Comparison of ENCODE assay signal across 25 cellular contexts in the genomic region with DNA sequence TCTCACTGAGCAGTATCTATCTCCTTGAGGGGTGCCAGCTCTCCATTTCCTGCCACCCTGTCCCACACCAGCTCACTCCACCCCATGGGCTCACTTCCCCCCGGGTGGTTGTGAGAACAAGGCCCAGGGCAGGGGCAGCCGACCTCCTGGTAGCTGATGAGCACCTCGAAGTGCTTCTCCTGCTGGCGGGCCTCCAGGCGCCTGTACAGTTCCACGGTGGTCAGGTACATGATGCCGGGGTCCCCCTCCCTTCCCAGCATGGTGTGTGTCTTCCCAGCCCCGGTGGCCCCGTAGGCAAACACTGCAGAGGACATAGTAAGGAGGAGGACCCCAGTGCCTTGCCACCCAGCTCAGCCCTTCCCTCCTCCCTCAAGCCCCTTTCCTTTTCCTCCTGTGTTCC. TPM values are rescaled to one million over a fixed set of nuclear protein-coding genes. Genes with fewer than 3 reads are reported as not detected.
DNase-seq lines count a peak whose midpoint lies in the region; ATAC-seq, FAIRE-seq and TF ChIP-seq lines count a peak whose summit lies in the region.
"Had no signal": no experiment of that assay in that cellular context is flagged by ENCODE, and none has a peak within 500 bp of the region (broad histone marks: within the 10 kb centered on the region; RNA-seq: fewer than 3 reads in every experiment).

No MANE protein-coding gene starts in this region.

- POLR2A ChIA-PET in MCF 10A (lab: Yijun Ruan, JAX) = no interaction called here

- CTCF ChIA-PET in MCF 10A (lab: Yijun Ruan, JAX) = interaction anchor here (0.5 to 1.9 kb wide), 2 partner anchors 15 to 116 kb away, joined by 3 to 5 read pairs; a partner anchor contains a TSS

- no peak overlapping the region for H3K4me3 ChIP-seq in endodermal cell (ENCODE audit: low read length)
- H3K4me3 ChIP-seq: SJCRH30 had no signal

- no peak for ATAC-seq in GM21367 (IDR thresholded peaks at IDR 0.05; ENCODE audit: unreplicated experiment)

- H3K4me1 ChIP-seq in endodermal cell (ENCODE audit: control insufficient read depth, insufficient read depth, low read length) = no peaks in the 10 kb centered on the region
- H3K4me1 ChIP-seq: SJCRH30 had no signal

- peaks cover 81% of the 10 kb centered on the region for H3K36me3 ChIP-seq in endodermal cell (ENCODE audit: control insufficient read depth, insufficient read depth, low read length)

- intact Hi-C loops in posterior vena cava (cut with DNase I) = no loop called here
- intact Hi-C loops in MCF 10A (cut with micrococcal nuclease) = no loop called here

- DNase-seq in T-helper 2 cell treated with Interferon-gamma antibody and Interleukin-4, amounts not matched to agents 5 μg/mL and 100 μg/mL, for 36 hours (ENCODE audit: low spot score) = no peak
- DNase-seq in T-helper 2 cell = no peak
- peak; percentile 0 for DNase-seq in D721Med (ENCODE audit: insufficient read length, low spot score)
- peak; percentile 49 for DNase-seq in endodermal cell
- peak; percentile 81 for DNase-seq in posterior vena cava (ENCODE audit: low spot score)
- DNase-seq in NCI-H2196 treated with DMSO at 0.1 percent for 48 hours (lab: John Stamatoyannopoulos, UW; ENCODE audit: unreplicated experiment) = no peak
- no peak for DNase-seq in MCF 10A (ENCODE audit: unreplicated experiment)
- DNase-seq: 8988T; Calu3; EL; GF-D8; KBM-7; NCI-H1092; NCI-H1436 treated with DMSO at 0.1 percent for 48 hours; NCI-H2029; NCI-H345; NCI-H524; NCI-H774; NK-92 treated with Interleukin-12 subunit alpha and Interleukin-12 subunit beta, amount 100 ng/mL, for 24 hours; SJCRH30 had no signal

- H3K4me1 Mint-ChIP-seq in T-helper 2 cell treated with Interferon-gamma antibody and Interleukin-4, amounts not matched to agents 5 μg/mL and 100 μg/mL, for 36 hours (ENCODE audit: low read depth) = peaks cover 13% of the 10 kb centered on the region
- H3K4me1 Mint-ChIP-seq in endodermal cell = peaks cover 9% of the 10 kb centered on the region
- peaks cover 3% of the 10 kb centered on the region for H3K4me1 Mint-ChIP-seq in MCF 10A (ENCODE audit: insufficient read depth, unreplicated experiment)
- H3K4me1 Mint-ChIP-seq: CD8-positive, alpha-beta memory T cell had no signal

- H3K27me3 ChIP-seq in endodermal cell (ENCODE audit: control insufficient read depth, insufficient read depth, low read length, poor library complexity, severe bottlenecking) = no peaks in the 10 kb centered on the region
- H3K27me3 ChIP-seq: SJCRH30 had no signal

- H3K9me3 Mint-ChIP-seq in T-helper 2 cell treated with Interferon-gamma antibody and Interleukin-4, amounts not matched to agents 5 μg/mL and 100 μg/mL, for 36 hours = no peaks in the 10 kb centered on the region
- H3K9me3 Mint-ChIP-seq in endodermal cell (peaks cover 3% of the 10 kb centered on the region), MCF 10A (ENCODE audit: unreplicated experiment) (no peaks in the 10 kb centered on the region)

- H3K27ac ChIP-seq in endodermal cell (ENCODE audit: low read depth, low read length) = no peak overlapping the region
- H3K27ac ChIP-seq: C4-2B, HL-60, SJCRH30 had no signal

- TF ChIP-seq CTCF in D721Med (IDR thresholded peaks at IDR 0.05; ENCODE audit: insufficient read depth, missing control alignments) (no peak), endodermal cell (conservative IDR thresholded peaks at IDR 0.05) (no peak), MCF 10A (IDR thresholded peaks at IDR 0.05; ENCODE audit: unreplicated experiment) (no peak)

- no peak for FAIRE-seq in D721Med (lab: Jason Lieb, UNC)

- H3K9me3 ChIP-seq in endodermal cell (ENCODE audit: control insufficient read depth, low read length) = peaks cover 7% of the 10 kb centered on the region
- H3K9me3 ChIP-seq: SJCRH30 had no signal

- no peak overlapping the region for H3K4me3 Mint-ChIP-seq in T-helper 2 cell treated with Interferon-gamma antibody and Interleukin-4, amounts not matched to agents 5 μg/mL and 100 μg/mL, for 36 hours
- H3K4me3 Mint-ChIP-seq in endodermal cell (no peak overlapping the region), MCF 10A (ENCODE audit: unreplicated experiment) (no peak overlapping the region)
- H3K4me3 Mint-ChIP-seq: CD8-positive, alpha-beta memory T cell had no signal

- no peaks in the 10 kb centered on the region for H3K27me3 Mint-ChIP-seq in T-helper 2 cell treated with Interferon-gamma antibody and Interleukin-4, amounts not matched to agents 5 μg/mL and 100 μg/mL, for 36 hours (ENCODE audit: low read depth)
- H3K27me3 Mint-ChIP-seq in endodermal cell (ENCODE audit: insufficient read depth) (no peaks in the 10 kb centered on the region), MCF 10A (ENCODE audit: insufficient read depth, unreplicated experiment) (no peaks in the 10 kb centered on the region)
- H3K27me3 Mint-ChIP-seq: CD8-positive, alpha-beta memory T cell had no signal

- 89 to 94% methylated on average over 9 of the region's 9 CpGs for WGBS in endodermal cell (ENCODE audit: insufficient coverage in 1 of 2, insufficient read length in 1 of 2), 2 experiments

- no TSS peak for BruUV-seq in MCF 10A (replicated peaks; lab: Mats Ljungman, UMichigan)

- H3K36me3 Mint-ChIP-seq in T-helper 2 cell treated with Interferon-gamma antibody and Interleukin-4, amounts not matched to agents 5 μg/mL and 100 μg/mL, for 36 hours (ENCODE audit: low read depth) = peaks cover 61% of the 10 kb centered on the region
- H3K36me3 Mint-ChIP-seq in endodermal cell (ENCODE audit: low read depth) (peaks cover 44% of the 10 kb centered on the region), MCF 10A (ENCODE audit: insufficient read depth, unreplicated experiment) (no peaks in the 10 kb centered on the region)

- H3K9ac ChIP-seq in endodermal cell (ENCODE audit: extremely low read depth, low read length, poor library complexity, severe bottlenecking) = no peak overlapping the region

- H3K27ac Mint-ChIP-seq in T-helper 2 cell treated with Interferon-gamma antibody and Interleukin-4, amounts not matched to agents 5 μg/mL and 100 μg/mL, for 36 hours = peak overlapping the region; percentile 31
- H3K27ac Mint-ChIP-seq in endodermal cell = no peak overlapping the region
- H3K27ac Mint-ChIP-seq in MCF 10A (ENCODE audit: low read depth, unreplicated experiment) = no peak overlapping the region

RNA-seq across cellular contexts. Expression of a gene that starts 12.5 kb away (rescaled TPM):
- 10 to 100 TPM; 43.5 to 64.7 TPM for total RNA-seq in endodermal cell
- 45.3 TPM for polyA plus RNA-seq in endodermal cell (2013, experiment 1 of 2)
- polyA plus RNA-seq in endodermal cell (2013, experiment 2 of 2) = 46.4 TPM
- total RNA-seq in posterior vena cava = under 1 TPM; 0.10 to 0.65 TPM
- total RNA-seq in MCF 10A (2022) = 11.2 and 17.5 TPM in 2 replicates

RNA-seq across cellular contexts. Expression of a gene that starts 19.8 kb away (rescaled TPM):
- total RNA-seq in endodermal cell = under 1 TPM in 1 of 2 donors, not detected in 1; 0.35 TPM
- polyA plus RNA-seq in endodermal cell (2013, experiment 1 of 2) = 0.11 TPM
- 0.83 TPM for polyA plus RNA-seq in endodermal cell (2013, experiment 2 of 2)
- 1 to 10 TPM in 1 of 2 donors, under 1 TPM in 1; 0.51 to 1.7 TPM for total RNA-seq in posterior vena cava
- total RNA-seq in MCF 10A (2022) = not detected in 2 replicates
- total RNA-seq: Calu3; CD8-positive, alpha-beta memory T cell; H4 had no signal
- polyA plus RNA-seq: CD8-positive, alpha-beta memory T cell had no signal

RNA-seq across cellular contexts. Expression of a gene that starts 33.0 kb away (rescaled TPM):
- total RNA-seq in endodermal cell = 1 to 10 TPM; 1.4 to 2.7 TPM
- 13.9 TPM for polyA plus RNA-seq in endodermal cell (2013, experiment 1 of 2)
- polyA plus RNA-seq in endodermal cell (2013, experiment 2 of 2) = 12.4 TPM
- under 1 TPM; 0.19 to 0.42 TPM for total RNA-seq in posterior vena cava
- 0.56 and 0.96 TPM in 2 replicates for total RNA-seq in MCF 10A (2022)
- total RNA-seq: CD8-positive, alpha-beta memory T cell had no signal
- polyA plus RNA-seq: CD8-positive, alpha-beta memory T cell had no signal

RNA-seq across cellular contexts. Expression of a gene that starts 35.9 kb away (rescaled TPM):
- total RNA-seq in endodermal cell = 100 to 1,000 TPM; 145 to 171 TPM
- polyA plus RNA-seq in endodermal cell (2013, experiment 1 of 2) = 114 TPM
- polyA plus RNA-seq in endodermal cell (2013, experiment 2 of 2) = 101 TPM
- 10 to 100 TPM; 65.2 to 71.9 TPM for total RNA-seq in posterior vena cava
- 119 and 125 TPM in 2 replicates for total RNA-seq in MCF 10A (2022)

Comparison
In these comparisons a context has a peak if more than half of its experiments do, and no peak if none do; other contexts are left out.
1. DNase-seq: peak in D721Med (single experiment), endodermal cell (single experiment) and posterior vena cava (single experiment); none in T-helper 2 cell treated with Interferon-gamma antibody and Interleukin-4, amounts not matched to agents 5 μg/mL and 100 μg/mL, for 36 hours (single experiment), T-helper 2 cell (0 of 5), NCI-H2196 treated with DMSO at 0.1 percent for 48 hours (single experiment) and MCF 10A (single experiment).